34 cellular contexts compared by ENCODE assay signal in the genomic region with DNA sequence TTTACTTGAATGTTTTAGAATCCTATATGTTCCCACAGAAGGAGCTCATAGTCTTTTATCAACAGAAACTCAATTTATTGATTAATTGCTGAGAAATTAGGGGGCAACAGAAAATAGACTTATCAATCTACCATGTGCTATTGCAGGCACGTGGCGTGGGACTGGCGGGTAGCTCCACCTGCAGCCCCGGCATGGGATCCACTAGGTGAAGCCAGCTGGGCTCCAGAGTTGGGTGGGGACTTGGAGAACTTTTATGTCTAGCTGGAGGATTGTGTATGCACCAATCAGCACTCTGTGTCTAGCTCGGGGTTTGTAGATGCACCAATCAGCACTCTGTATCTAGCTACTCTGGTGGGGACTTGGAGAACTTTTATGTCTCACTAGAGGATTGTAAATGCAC.
"Had no signal": no experiment of that assay in that cellular context is flagged by ENCODE, and none has a peak within 500 bp of the region (broad histone marks: within the 10 kb centered on the region; RNA-seq: fewer than 3 reads in every experiment).

No MANE protein-coding gene starts in this region.

- H3K27ac ChIP-seq: KMS-11 had no signal

- H3K27me3 ChIP-seq: MG63 had no signal

- H3K4me3 ChIP-seq: MG63 had no signal

- DNase-seq: Karpas-422, Kasumi-1, KG1, MG63, MM.1S, MV-4-11, NCI-H1048, NCI-H1092, NCI-H1092 treated with DMSO at 0.1 percent for 48 hours, NCI-H1105, NCI-H1105 treated with DMSO at 0.1 percent for 48 hours, NCI-H1417, NCI-H1417 treated with DMSO at 0.1 percent for 48 hours, NCI-H1436, NCI-H1436 treated with DMSO at 0.1 percent for 48 hours, NCI-H146, NCI-H1694, NCI-H1694 treated with DMSO at 0.1 percent for 48 hours, NCI-H187, NCI-H187 treated with DMSO at 0.1 percent for 48 hours, NCI-H1930, NCI-H2029, NCI-H2029 treated with DMSO at 0.1 percent for 48 hours, NCI-H2081, NCI-H2081 treated with DMSO at 0.1 percent for 48 hours, NCI-H2107, NCI-H2171, NCI-H2171 treated with DMSO at 0.1 percent for 48 hours, NCI-H2227 treated with DMSO at 0.1 percent for 48 hours, NCI-H226, NCI-H345, NCI-H446, NCI-H446 treated with DMSO at 0.1 percent for 48 hours had no signal

- H3K9me3 ChIP-seq: MG63 had no signal

- H3K4me2 ChIP-seq: KMS-11 had no signal

- H3K9ac ChIP-seq: KMS-11 had no signal
